1 cellular context compared by ENCODE assay signal in the genomic region with DNA sequence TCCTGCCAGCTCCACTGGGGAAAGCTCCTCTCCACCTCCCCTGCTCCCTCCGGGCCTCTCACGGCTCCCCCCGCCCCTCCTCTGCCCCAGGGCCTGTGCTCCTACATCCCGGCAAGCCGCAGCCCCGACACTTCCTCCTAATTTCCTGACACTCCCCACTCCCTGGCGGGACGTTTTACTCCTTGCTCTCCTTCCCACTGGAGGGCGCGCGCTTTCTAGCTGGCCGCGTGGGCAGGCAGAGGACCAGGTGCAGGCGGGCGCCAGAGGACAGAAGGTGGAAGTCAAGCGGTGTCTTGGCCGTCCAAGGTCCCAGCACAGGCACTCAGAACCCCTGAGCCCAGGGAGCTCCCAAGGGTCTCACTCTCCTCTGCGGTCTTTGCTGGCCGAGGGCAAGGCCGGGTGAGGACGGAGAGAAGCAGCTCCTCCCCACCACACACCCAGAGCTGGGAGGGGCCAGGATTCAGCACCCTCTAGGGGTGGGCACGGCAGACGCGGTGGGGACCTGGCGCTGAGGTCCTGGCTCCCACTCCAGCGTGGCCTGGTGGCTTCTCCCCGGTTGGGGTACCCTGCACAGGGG.
A peak's percentile ranks its signal among the peaks of the same experiment; 100 is the strongest.
TF ChIP-seq lines count a peak whose summit lies in the region.

No MANE protein-coding gene starts in this region.

TF ChIP-seq in HEK293, 187 proteins besides CTCF, POLR2A, EP300 and RAD21 (continued from another document):
- TF ChIP-seq, protein P1, sequence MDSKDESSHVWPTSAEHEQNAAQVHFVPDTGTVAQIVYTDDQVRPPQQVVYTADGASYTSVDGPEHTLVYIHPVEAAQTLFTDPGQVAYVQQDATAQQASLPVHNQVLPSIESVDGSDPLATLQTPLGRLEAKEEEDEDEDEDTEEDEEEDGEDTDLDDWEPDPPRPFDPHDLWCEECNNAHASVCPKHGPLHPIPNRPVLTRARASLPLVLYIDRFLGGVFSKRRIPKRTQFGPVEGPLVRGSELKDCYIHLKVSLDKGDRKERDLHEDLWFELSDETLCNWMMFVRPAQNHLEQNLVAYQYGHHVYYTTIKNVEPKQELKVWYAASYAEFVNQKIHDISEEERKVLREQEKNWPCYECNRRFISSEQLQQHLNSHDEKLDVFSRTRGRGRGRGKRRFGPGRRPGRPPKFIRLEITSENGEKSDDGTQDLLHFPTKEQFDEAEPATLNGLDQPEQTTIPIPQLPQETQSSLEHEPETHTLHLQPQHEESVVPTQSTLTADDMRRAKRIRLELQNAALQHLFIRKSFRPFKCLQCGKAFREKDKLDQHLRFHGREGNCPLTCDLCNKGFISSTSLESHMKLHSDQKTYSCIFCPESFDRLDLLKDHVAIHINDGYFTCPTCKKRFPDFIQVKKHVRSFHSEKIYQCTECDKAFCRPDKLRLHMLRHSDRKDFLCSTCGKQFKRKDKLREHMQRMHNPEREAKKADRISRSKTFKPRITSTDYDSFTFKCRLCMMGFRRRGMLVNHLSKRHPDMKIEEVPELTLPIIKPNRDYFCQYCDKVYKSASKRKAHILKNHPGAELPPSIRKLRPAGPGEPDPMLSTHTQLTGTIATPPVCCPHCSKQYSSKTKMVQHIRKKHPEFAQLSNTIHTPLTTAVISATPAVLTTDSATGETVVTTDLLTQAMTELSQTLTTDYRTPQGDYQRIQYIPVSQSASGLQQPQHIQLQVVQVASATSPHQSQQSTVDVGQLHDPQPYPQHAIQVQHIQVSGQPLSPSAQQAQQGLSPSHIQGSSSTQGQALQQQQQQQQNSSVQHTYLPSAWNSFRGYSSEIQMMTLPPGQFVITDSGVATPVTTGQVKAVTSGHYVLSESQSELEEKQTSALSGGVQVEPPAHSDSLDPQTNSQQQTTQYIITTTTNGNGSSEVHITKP (tag by site-specific recombination; IDR thresholded peaks at IDR 0.05), result peak; percentile 81
- TF ChIP-seq EGR2 (tag by site-specific recombination; IDR thresholded peaks at IDR 0.05; ENCODE audit: low read depth) (peak; percentile 60), ZNF837 (tag by site-specific recombination; IDR thresholded peaks at IDR 0.05) (no peak), ZBTB48 (tag by site-specific recombination; IDR thresholded peaks at IDR 0.05) (0 out of 2 replicates have a peak, but pooled peaks have one; percentile 14), ZFHX2 (tag by site-specific recombination; conservative IDR thresholded peaks at IDR 0.05) (0 out of 2 replicates have a peak, but pooled peaks have one; percentile 36), WT1 (tag by site-specific recombination; IDR thresholded peaks at IDR 0.05) (peak; percentile 80), SETDB1 (IDR thresholded peaks at IDR 0.05; ENCODE audit: insufficient read length, low read length) (no peak)
- TF ChIP-seq, protein P2, sequence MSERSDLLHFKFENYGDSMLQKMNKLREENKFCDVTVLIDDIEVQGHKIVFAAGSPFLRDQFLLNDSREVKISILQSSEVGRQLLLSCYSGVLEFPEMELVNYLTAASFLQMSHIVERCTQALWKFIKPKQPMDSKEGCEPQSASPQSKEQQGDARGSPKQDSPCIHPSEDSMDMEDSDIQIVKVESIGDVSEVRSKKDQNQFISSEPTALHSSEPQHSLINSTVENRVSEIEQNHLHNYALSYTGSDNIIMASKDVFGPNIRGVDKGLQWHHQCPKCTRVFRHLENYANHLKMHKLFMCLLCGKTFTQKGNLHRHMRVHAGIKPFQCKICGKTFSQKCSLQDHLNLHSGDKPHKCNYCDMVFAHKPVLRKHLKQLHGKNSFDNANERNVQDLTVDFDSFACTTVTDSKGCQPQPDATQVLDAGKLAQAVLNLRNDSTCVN (tag by site-specific recombination; optimal IDR thresholded peaks at IDR 0.05), result peak; percentile 32
- TF ChIP-seq, protein P3, sequence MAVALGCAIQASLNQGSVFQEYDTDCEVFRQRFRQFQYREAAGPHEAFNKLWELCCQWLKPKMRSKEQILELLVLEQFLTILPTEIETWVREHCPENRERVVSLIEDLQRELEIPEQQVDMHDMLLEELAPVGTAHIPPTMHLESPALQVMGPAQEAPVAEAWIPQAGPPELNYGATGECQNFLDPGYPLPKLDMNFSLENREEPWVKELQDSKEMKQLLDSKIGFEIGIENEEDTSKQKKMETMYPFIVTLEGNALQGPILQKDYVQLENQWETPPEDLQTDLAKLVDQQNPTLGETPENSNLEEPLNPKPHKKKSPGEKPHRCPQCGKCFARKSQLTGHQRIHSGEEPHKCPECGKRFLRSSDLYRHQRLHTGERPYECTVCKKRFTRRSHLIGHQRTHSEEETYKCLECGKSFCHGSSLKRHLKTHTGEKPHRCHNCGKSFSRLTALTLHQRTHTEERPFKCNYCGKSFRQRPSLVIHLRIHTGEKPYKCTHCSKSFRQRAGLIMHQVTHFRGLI (tag by site-specific recombination; IDR thresholded peaks at IDR 0.05), result no peak
- TF ChIP-seq, protein P4, sequence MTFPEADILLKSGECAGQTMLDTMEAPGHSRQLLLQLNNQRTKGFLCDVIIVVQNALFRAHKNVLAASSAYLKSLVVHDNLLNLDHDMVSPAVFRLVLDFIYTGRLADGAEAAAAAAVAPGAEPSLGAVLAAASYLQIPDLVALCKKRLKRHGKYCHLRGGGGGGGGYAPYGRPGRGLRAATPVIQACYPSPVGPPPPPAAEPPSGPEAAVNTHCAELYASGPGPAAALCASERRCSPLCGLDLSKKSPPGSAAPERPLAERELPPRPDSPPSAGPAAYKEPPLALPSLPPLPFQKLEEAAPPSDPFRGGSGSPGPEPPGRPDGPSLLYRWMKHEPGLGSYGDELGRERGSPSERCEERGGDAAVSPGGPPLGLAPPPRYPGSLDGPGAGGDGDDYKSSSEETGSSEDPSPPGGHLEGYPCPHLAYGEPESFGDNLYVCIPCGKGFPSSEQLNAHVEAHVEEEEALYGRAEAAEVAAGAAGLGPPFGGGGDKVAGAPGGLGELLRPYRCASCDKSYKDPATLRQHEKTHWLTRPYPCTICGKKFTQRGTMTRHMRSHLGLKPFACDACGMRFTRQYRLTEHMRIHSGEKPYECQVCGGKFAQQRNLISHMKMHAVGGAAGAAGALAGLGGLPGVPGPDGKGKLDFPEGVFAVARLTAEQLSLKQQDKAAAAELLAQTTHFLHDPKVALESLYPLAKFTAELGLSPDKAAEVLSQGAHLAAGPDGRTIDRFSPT (tag by site-specific recombination; IDR thresholded peaks at IDR 0.05), result peak; percentile 34; the same call in 1 of the 2 replicates
